ENCODE assay signal across 23 cellular contexts in the genomic region with DNA sequence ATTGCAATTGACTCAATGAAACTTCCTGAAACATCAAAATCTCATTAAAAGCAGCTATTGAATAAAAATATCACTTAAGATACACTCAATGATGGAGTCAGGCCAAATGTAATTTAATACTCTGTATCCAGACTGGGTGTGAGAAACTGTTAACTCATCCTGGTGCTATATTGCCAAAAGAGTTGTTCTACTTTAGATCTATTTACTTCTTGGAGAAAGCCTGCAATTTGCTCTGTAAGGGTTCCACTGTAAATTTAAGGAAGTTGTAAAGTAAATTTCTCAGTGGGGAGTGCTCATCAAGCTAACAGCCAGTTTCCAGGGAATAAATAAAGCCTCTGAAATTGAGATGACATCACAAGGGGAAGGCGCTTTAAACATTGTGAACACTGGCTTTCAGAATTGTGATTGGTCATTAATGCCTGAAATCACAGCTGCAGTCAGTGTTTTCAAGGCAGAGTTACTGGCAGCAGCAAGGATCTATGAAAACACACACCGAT.
DNase-seq lines count a peak whose midpoint lies in the region; TF ChIP-seq lines count a peak whose summit lies in the region.
"Had no signal": no experiment of that assay in that cellular context is flagged by ENCODE, and none has a peak within 500 bp of the region (broad histone marks: within the 10 kb centered on the region; RNA-seq: fewer than 3 reads in every experiment).

No MANE protein-coding gene starts in this region.

- H3K36me3 ChIP-seq in left ventricle myocardium inferior: no peaks in the 10 kb centered on the region
- no peaks in the 10 kb centered on the region for H3K36me3 ChIP-seq in stomach
- H3K36me3 ChIP-seq: left lung had no signal

- WGBS in stomach, 5 donors: 56 to 69% (median 64%) methylated on average over 2 of the region's 2 CpGs

- peak overlapping the region in 2 of 3 experiments; percentile 32 to 88 for H3K27ac Mint-ChIP-seq in nephron
- H3K27ac Mint-ChIP-seq: activated CD4-positive, alpha-beta T cell treated with anti-CD3 and anti-CD28 coated beads, Interleukin-2, amount 10 ng/mL, durations not matched to agents 7 days and 5 days; activated naive CD4-positive, alpha-beta T cell treated with anti-CD3 and anti-CD28 coated beads, Interleukin-2, amount 10 ng/mL, durations not matched to agents 7 days and 5 days; CD4-positive, CD25-positive, alpha-beta regulatory T cell; IgD-negative memory B cell; stimulated activated naive CD8-positive, alpha-beta T cell treated with anti-CD3 and anti-CD28 coated beads, Interleukin-15, Interleukin-2, amounts not matched to agents 100 ng/mL and 50 ng/mL, for 24 hours had no signal

- peak; percentile 88 for DNase-seq in NCI-H2107 treated with DMSO at 0.1 percent for 48 hours (lab: John Stamatoyannopoulos, UW; ENCODE audit: unreplicated experiment)
- no peak for DNase-seq in NCI-H2107 (lab: John Stamatoyannopoulos, UW)
- DNase-seq in NCI-H1417 (lab: John Stamatoyannopoulos, UW): peak in 2 of 3 experiments; percentile 55 to 90
- peak; percentile 25 to 56 for DNase-seq in NOMO-1 (lab: John Stamatoyannopoulos, UW; ENCODE audit: unreplicated experiment in 2 of 2)
- DNase-seq in left ventricle myocardium inferior: no peak
- no peak for DNase-seq in stomach
- no peak for DNase-seq in MV-4-11 (lab: John Stamatoyannopoulos, UW)
- DNase-seq: 8988T; activated CD4-positive, alpha-beta T cell treated with anti-CD3 and anti-CD28 coated beads, Interleukin-2, amount 10 ng/mL, durations not matched to agents 7 days and 5 days; activated naive CD4-positive, alpha-beta T cell treated with anti-CD3 and anti-CD28 coated beads, Interleukin-2, amount 10 ng/mL, durations not matched to agents 7 days and 5 days; amygdala; CD4-positive, CD25-positive, alpha-beta regulatory T cell; HCEC 1CT; left lung; mesendoderm; NCI-H1092; NCI-H2029 treated with DMSO at 0.1 percent for 48 hours; NCI-H526 treated with DMSO at 0.1 percent for 48 hours; occipital lobe; T-helper 9 cell had no signal

- peak overlapping the region in 1 of 3 experiments; percentile 3 for H3K4me3 Mint-ChIP-seq in nephron
- H3K4me3 Mint-ChIP-seq: activated CD4-positive, alpha-beta T cell treated with anti-CD3 and anti-CD28 coated beads, Interleukin-2, amount 10 ng/mL, durations not matched to agents 7 days and 5 days; activated naive CD4-positive, alpha-beta T cell treated with anti-CD3 and anti-CD28 coated beads, Interleukin-2, amount 10 ng/mL, durations not matched to agents 7 days and 5 days; CD4-positive, CD25-positive, alpha-beta regulatory T cell; IgD-negative memory B cell; stimulated activated naive CD8-positive, alpha-beta T cell treated with anti-CD3 and anti-CD28 coated beads, Interleukin-15, Interleukin-2, amounts not matched to agents 100 ng/mL and 50 ng/mL, for 24 hours had no signal

- H3K4me1 Mint-ChIP-seq in nephron: peaks cover 21% of the 10 kb centered on the region
- H3K4me1 Mint-ChIP-seq: activated CD4-positive, alpha-beta T cell treated with anti-CD3 and anti-CD28 coated beads, Interleukin-2, amount 10 ng/mL, durations not matched to agents 7 days and 5 days; activated naive CD4-positive, alpha-beta T cell treated with anti-CD3 and anti-CD28 coated beads, Interleukin-2, amount 10 ng/mL, durations not matched to agents 7 days and 5 days; CD4-positive, CD25-positive, alpha-beta regulatory T cell; IgD-negative memory B cell had no signal

- intact Hi-C loops in left ventricle myocardium inferior (cut with micrococcal nuclease): no loop called here
- intact Hi-C loops in stomach (cut with DNase I; ENCODE audit: low total_unique reads): no loop called here

- no peaks in the 10 kb centered on the region for H3K9me3 ChIP-seq in left ventricle myocardium inferior (replicated peaks)
- H3K9me3 ChIP-seq in stomach: no peaks in the 10 kb centered on the region
- H3K9me3 ChIP-seq: left lung had no signal

- H3K27me3 ChIP-seq in left ventricle myocardium inferior (ENCODE audit: low read depth) (no peaks in the 10 kb centered on the region), stomach (no peaks in the 10 kb centered on the region)
- H3K27me3 ChIP-seq: left lung had no signal

- no peak overlapping the region for H3K27ac ChIP-seq in left ventricle myocardium inferior (replicated peaks)
- no peak overlapping the region for H3K27ac ChIP-seq in stomach
- H3K27ac ChIP-seq: left lung had no signal

- H3K4me3 ChIP-seq in left ventricle myocardium inferior (no peak overlapping the region), stomach (no peak overlapping the region)
- H3K4me3 ChIP-seq: left lung had no signal

- H3K4me1 ChIP-seq in left ventricle myocardium inferior (no peaks in the 10 kb centered on the region), stomach (no peaks in the 10 kb centered on the region)
- H3K4me1 ChIP-seq: left lung had no signal

- H3K36me3 Mint-ChIP-seq in nephron (ENCODE audit: low read depth): no peaks in the 10 kb centered on the region
- H3K36me3 Mint-ChIP-seq: activated naive CD4-positive, alpha-beta T cell treated with anti-CD3 and anti-CD28 coated beads, Interleukin-2, amount 10 ng/mL, durations not matched to agents 7 days and 5 days; CD4-positive, CD25-positive, alpha-beta regulatory T cell; IgD-negative memory B cell had no signal

- H3K9me3 Mint-ChIP-seq in nephron: no peaks in the 10 kb centered on the region
- H3K9me3 Mint-ChIP-seq: activated CD4-positive, alpha-beta T cell treated with anti-CD3 and anti-CD28 coated beads, Interleukin-2, amount 10 ng/mL, durations not matched to agents 7 days and 5 days; activated naive CD4-positive, alpha-beta T cell treated with anti-CD3 and anti-CD28 coated beads, Interleukin-2, amount 10 ng/mL, durations not matched to agents 7 days and 5 days; IgD-negative memory B cell; stimulated activated naive CD8-positive, alpha-beta T cell treated with anti-CD3 and anti-CD28 coated beads, Interleukin-15, Interleukin-2, amounts not matched to agents 100 ng/mL and 50 ng/mL, for 24 hours had no signal

- TF ChIP-seq CTCF in nephron (IDR thresholded peaks at IDR 0.05; ENCODE audit: unreplicated experiment in 3 of 3) (no peak), left ventricle myocardium inferior (IDR thresholded peaks at IDR 0.05; ENCODE audit: borderline replicate concordance) (no peak), stomach (IDR thresholded peaks at IDR 0.05) (no peak)

- H3K27me3 Mint-ChIP-seq in nephron (ENCODE audit: low read depth): no peaks in the 10 kb centered on the region
- H3K27me3 Mint-ChIP-seq: activated naive CD4-positive, alpha-beta T cell treated with anti-CD3 and anti-CD28 coated beads, Interleukin-2, amount 10 ng/mL, durations not matched to agents 7 days and 5 days; IgD-negative memory B cell; stimulated activated naive CD8-positive, alpha-beta T cell treated with anti-CD3 and anti-CD28 coated beads, Interleukin-15, Interleukin-2, amounts not matched to agents 100 ng/mL and 50 ng/mL, for 24 hours had no signal

- no peak for TF ChIP-seq EP300 in stomach (IDR thresholded peaks at IDR 0.05)

- no peak for TF ChIP-seq POLR2A in stomach (IDR thresholded peaks at IDR 0.05)

Comparison
In these comparisons a context has a peak if more than half of its experiments do, and no peak if none do; other contexts are left out.
1. DNase-seq: peak in NCI-H2107 treated with DMSO at 0.1 percent for 48 hours (single experiment), NCI-H1417 (2 of 3) and NOMO-1 (2 of 2); none in NCI-H2107 (single experiment), left ventricle myocardium inferior (single experiment), stomach (single experiment) and MV-4-11 (single experiment).